In genomic region chr3:62265528-62265927, GRCh38 we compare ENCODE assay signal across 27 cellular contexts.
"Had no signal": no experiment of that assay in that cellular context is flagged by ENCODE, and none has a peak within 500 bp of the region (broad histone marks: within the 10 kb centered on the region; RNA-seq: fewer than 3 reads in every experiment).

No MANE protein-coding gene starts in this region.

- DNase-seq: stimulated activated CD4-positive, alpha-beta T cell treated with anti-CD3 and anti-CD28 coated beads, Interleukin-2, amount 100 ng/mL, for 48 hours; stimulated activated CD4-positive, alpha-beta T cell treated with anti-CD3 and anti-CD28 coated beads, Interleukin-4, amount 100 ng/mL, for 1 hour; stimulated activated CD4-positive, alpha-beta T cell treated with anti-CD3 and anti-CD28 coated beads, Interleukin-4, amount 100 ng/mL, for 24 hours; stimulated activated CD4-positive, alpha-beta T cell treated with anti-CD3 and anti-CD28 coated beads, Interleukin-4, amount 100 ng/mL, for 4 hours; stimulated activated CD8-positive, alpha-beta memory T cell treated with anti-CD3 and anti-CD28 coated beads, Interleukin-4, amount 100 ng/mL, for 48 hours; stimulated activated naive B cell treated with anti-CD40 and anti-IgM and Interleukin-4, amounts not matched to agents 10 μg/mL and 1 μg/mL and 100 μg/mL, for 72 hours; stimulated activated naive CD4-positive, alpha-beta T cell; stimulated activated naive CD4-positive, alpha-beta T cell treated with Interleukin-2 at 50 U/mL for 16 hours; stimulated activated naive CD8-positive, alpha-beta T cell treated with anti-CD3 and anti-CD28 coated beads, Interleukin-15, amount 100 ng/mL, for 72 hours; stimulated activated naive CD8-positive, alpha-beta T cell treated with anti-CD3 and anti-CD28 coated beads, Interleukin-15, Interleukin-2, amounts not matched to agents 100 U/mL and 50 U/mL, for 24 hours; stomach; substantia nigra; testis; thyroid gland; tibial artery; transverse colon; trophoblast cell; upper lobe of left lung; upper lobe of right lung; uterus had no signal

- H3K4me3 ChIP-seq: stomach, suprapubic skin, testis, thoracic aorta, thyroid gland, tibial artery, tibial nerve, transverse colon, upper lobe of left lung, upper lobe of right lung, uterus, vagina had no signal

- H3K27ac ChIP-seq: stomach, suprapubic skin, thoracic aorta, thyroid gland, tibial artery, tibial nerve, transverse colon, upper lobe of left lung, upper lobe of right lung, uterus, vagina had no signal

- H3K4me1 ChIP-seq: stomach, tibial artery, tibial nerve, transverse colon, upper lobe of left lung, upper lobe of right lung, uterus, vagina had no signal

- ATAC-seq: stimulated activated effector memory CD8-positive, alpha-beta T cell treated with anti-CD3 and anti-CD28 coated beads, Interleukin-12 subunit alpha, Interleukin-12 subunit beta, amount 100 ng/mL, for 72 hours; stimulated activated memory B cell treated with anti-CD40 and anti-IgM and Interleukin-4, amounts not matched to agents 10 μg/mL and 1 μg/mL and 100 μg/mL, for 72 hours; stimulated activated naive B cell treated with anti-CD40 and anti-IgM and Interleukin-4, amounts not matched to agents 10 μg/mL and 1 μg/mL and 100 μg/mL, for 72 hours; stimulated activated naive CD8-positive, alpha-beta T cell treated with anti-CD3 and anti-CD28 coated beads, Interleukin-15, amount 100 ng/mL, for 72 hours; stimulated activated naive CD8-positive, alpha-beta T cell treated with anti-CD3 and anti-CD28 coated beads, Interleukin-15, Interleukin-2, amounts not matched to agents 100 U/mL and 50 U/mL, for 24 hours; upper lobe of right lung had no signal

- H3K27me3 ChIP-seq: stomach, suprapubic skin, testis, thyroid gland, tibial artery, tibial nerve, transverse colon, upper lobe of left lung, upper lobe of right lung, uterus, vagina had no signal

- FAIRE-seq: urothelium cell line had no signal

- H3K36me3 ChIP-seq: transverse colon, uterus had no signal

- H3K9me3 ChIP-seq: stomach, suprapubic skin, testis, thoracic aorta, thyroid gland, tibial artery, tibial nerve, transverse colon, upper lobe of left lung, upper lobe of right lung, uterus, vagina had no signal
